Comparison of ENCODE assay signal across 8 cellular contexts in the genomic region with DNA sequence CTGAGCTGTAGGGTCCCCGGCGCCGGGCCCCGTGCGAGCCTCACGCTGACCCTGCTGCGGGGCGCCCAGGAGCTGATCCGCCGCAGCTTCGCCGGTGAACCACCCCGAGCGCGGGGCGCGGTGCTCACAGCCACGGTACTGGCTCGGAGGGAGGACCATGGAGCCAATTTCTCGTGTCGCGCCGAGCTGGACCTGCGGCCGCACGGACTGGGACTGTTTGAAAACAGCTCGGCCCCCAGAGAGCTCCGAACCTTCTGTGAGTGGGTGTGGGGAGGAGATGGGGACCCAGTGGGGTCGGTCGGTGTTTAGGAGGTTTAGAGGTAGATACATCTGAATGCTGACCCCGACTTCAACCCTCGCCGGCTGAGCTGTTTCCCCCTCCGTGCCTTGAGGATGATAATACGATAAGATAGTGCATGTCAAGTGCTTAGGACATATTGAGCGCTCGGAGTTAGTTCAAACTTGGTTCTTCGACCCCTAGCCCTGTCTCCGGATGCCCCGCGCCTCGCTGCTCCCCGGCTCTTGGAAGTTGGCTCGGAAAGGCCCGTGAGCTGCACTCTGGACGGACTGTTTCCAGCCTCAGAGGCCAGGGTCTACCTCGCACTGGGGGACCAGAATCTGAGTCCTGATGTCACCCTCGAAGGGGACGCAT. TPM values are rescaled to one million over a fixed set of nuclear protein-coding genes. Genes with fewer than 3 reads are reported as not detected.
DNase-seq lines count a peak whose midpoint lies in the region; ATAC-seq and TF ChIP-seq lines count a peak whose summit lies in the region.

No MANE protein-coding gene starts in this region.

- H3K27me3 ChIP-seq in BE2C = peaks cover 92% of the 10 kb centered on the region

- H3K4me1 ChIP-seq in BE2C = no peaks in the 10 kb centered on the region; the same call in 1 of the 2 replicates

- H3K27ac Mint-ChIP-seq in chondrocyte (ENCODE audit: unreplicated experiment) = no peak overlapping the region
- H3K27ac Mint-ChIP-seq in natural killer cell treated with Interleukin-12 subunit alpha and Interleukin-12 subunit beta and Interleukin-15 and Interleukin-18, amount 100 ng/mL, for 72 hours = peak overlapping the region in 1 of 2 donors; percentile 31

- no peaks in the 10 kb centered on the region for H3K9me3 Mint-ChIP-seq in chondrocyte (ENCODE audit: low read depth)
- no peaks in the 10 kb centered on the region for H3K9me3 Mint-ChIP-seq in natural killer cell treated with Interleukin-12 subunit alpha and Interleukin-12 subunit beta and Interleukin-15 and Interleukin-18, amount 100 ng/mL, for 72 hours

- no peak for ATAC-seq in natural killer cell treated with Interleukin-12 subunit alpha and Interleukin-12 subunit beta and Interleukin-15 and Interleukin-18, amount 100 ng/mL, for 72 hours
- ATAC-seq in GM21529 (IDR thresholded peaks at IDR 0.05; ENCODE audit: unreplicated experiment) = no peak

- H3K4me1 Mint-ChIP-seq in chondrocyte (ENCODE audit: low read depth) = peaks cover 48% of the 10 kb centered on the region
- peaks cover 50 to 53% of the 10 kb centered on the region in 2 donors for H3K4me1 Mint-ChIP-seq in natural killer cell treated with Interleukin-12 subunit alpha and Interleukin-12 subunit beta and Interleukin-15 and Interleukin-18, amount 100 ng/mL, for 72 hours (ENCODE audit: low read depth in 2 of 2)

- H3K27me3 Mint-ChIP-seq in chondrocyte (ENCODE audit: low read depth) = peaks cover 58% of the 10 kb centered on the region
- H3K27me3 Mint-ChIP-seq in natural killer cell treated with Interleukin-12 subunit alpha and Interleukin-12 subunit beta and Interleukin-15 and Interleukin-18, amount 100 ng/mL, for 72 hours = peaks cover 15 to 17% of the 10 kb centered on the region in 2 donors

- no peaks in the 10 kb centered on the region; the same call in 1 of the 2 replicates for H3K9me3 ChIP-seq in BE2C

- H3K36me3 Mint-ChIP-seq in chondrocyte (ENCODE audit: low read depth) = peaks cover 3% of the 10 kb centered on the region
- H3K36me3 Mint-ChIP-seq in natural killer cell treated with Interleukin-12 subunit alpha and Interleukin-12 subunit beta and Interleukin-15 and Interleukin-18, amount 100 ng/mL, for 72 hours = no peaks in the 10 kb centered on the region

- peak overlapping the region; percentile 38; the same call in 1 of the 2 replicates for H3K4me3 ChIP-seq in BE2C (ENCODE audit: low read depth, low read length)

- TF ChIP-seq CTCF in BE2C (IDR thresholded peaks at IDR 0.05; ENCODE audit: low read depth, low read length) = no peak
- no peak for TF ChIP-seq CTCF in chondrocyte (IDR thresholded peaks at IDR 0.05)

- no peak; the same call in 1 of the 2 replicates for TF ChIP-seq EP300 in Ishikawa (IDR thresholded peaks at IDR 0.05; ENCODE audit: borderline replicate concordance)

- no peak for TF ChIP-seq RAD21 in Ishikawa (IDR thresholded peaks at IDR 0.05; ENCODE audit: low read depth)

- H3K4me3 Mint-ChIP-seq in chondrocyte (ENCODE audit: unreplicated experiment) = peak overlapping the region; percentile 83
- peak overlapping the region; percentile 87 for H3K4me3 Mint-ChIP-seq in natural killer cell treated with Interleukin-12 subunit alpha and Interleukin-12 subunit beta and Interleukin-15 and Interleukin-18, amount 100 ng/mL, for 72 hours

- DNase-seq in BE2C = no peak
- no peak for DNase-seq in chondrocyte (ENCODE audit: low spot score)
- no peak for DNase-seq in natural killer cell treated with Interleukin-12 subunit alpha and Interleukin-12 subunit beta and Interleukin-15 and Interleukin-18, amount 100 ng/mL, for 72 hours (ENCODE audit: low spot score)
- no peak for DNase-seq in stimulated activated CD4-positive, alpha-beta T cell treated with anti-CD3 and anti-CD28 coated beads, Interleukin-4, amount 100 ng/mL, for 24 hours
- DNase-seq in T-helper 9 cell = no peak
- no peak for DNase-seq in OCI-M2 (lab: John Stamatoyannopoulos, UW; ENCODE audit: unreplicated experiment)

- no peaks in the 10 kb centered on the region for H3K36me3 ChIP-seq in BE2C

TF ChIP-seq in Ishikawa, 13 proteins besides CTCF, POLR2A, EP300 and RAD21:
- no peak for TF ChIP-seq EGR1 (IDR thresholded peaks at IDR 0.05)
- peak; percentile 77; the same call in 1 of the 2 replicates for TF ChIP-seq ZBTB7A (IDR thresholded peaks at IDR 0.05; ENCODE audit: low read depth)
- no peak for TF ChIP-seq TCF12 (IDR thresholded peaks at IDR 0.05; ENCODE audit: low read depth)

RNA-seq across cellular contexts. Expression of gene ICAM5, which starts 1.9 kb away (rescaled TPM):
- 0.99 TPM for polyA plus RNA-seq in BE2C (2012; ENCODE audit: insufficient read depth, insufficient read length, low read depth)
- total RNA-seq in chondrocyte = 2.2 to 9.3 TPM (median 8.9 TPM) in 3 replicates
- under 1 TPM; 0.78 to 0.83 TPM for total RNA-seq in natural killer cell treated with Interleukin-12 subunit alpha and Interleukin-12 subunit beta and Interleukin-15 and Interleukin-18, amount 100 ng/mL, for 72 hours

RNA-seq across cellular contexts. Expression of gene ICAM4, which starts 4.9 kb away (rescaled TPM):
- 1.2 TPM for polyA plus RNA-seq in BE2C (2012; ENCODE audit: insufficient read depth, insufficient read length, low read depth)
- total RNA-seq in chondrocyte = 0.31 TPM in 1 of 3 replicates, not detected in the others
- 1 to 10 TPM; 1.4 to 2.1 TPM for total RNA-seq in natural killer cell treated with Interleukin-12 subunit alpha and Interleukin-12 subunit beta and Interleukin-15 and Interleukin-18, amount 100 ng/mL, for 72 hours

RNA-seq across cellular contexts. Expression of gene ZGLP1, which starts 17.9 kb away (rescaled TPM):
- 8.0 TPM for polyA plus RNA-seq in BE2C (2012; ENCODE audit: insufficient read depth, insufficient read length, low read depth)
- total RNA-seq in chondrocyte = 3.4 to 6.2 TPM (median 4.3 TPM) in 3 replicates
- total RNA-seq in natural killer cell treated with Interleukin-12 subunit alpha and Interleukin-12 subunit beta and Interleukin-15 and Interleukin-18, amount 100 ng/mL, for 72 hours = 1 to 10 TPM; 2.5 to 7.3 TPM

RNA-seq across cellular contexts. Expression of gene ICAM1, which starts 20.8 kb away (rescaled TPM):
- polyA plus RNA-seq in BE2C (2012; ENCODE audit: insufficient read depth, insufficient read length, low read depth) = 0.54 TPM
- 3.5 to 21.8 TPM (median 19.0 TPM) in 3 replicates for total RNA-seq in chondrocyte
- total RNA-seq in natural killer cell treated with Interleukin-12 subunit alpha and Interleukin-12 subunit beta and Interleukin-15 and Interleukin-18, amount 100 ng/mL, for 72 hours = 100 to 1,000 TPM; 106 to 264 TPM

RNA-seq across cellular contexts. Expression of gene FDX2, which starts 24.1 kb away (rescaled TPM):
- polyA plus RNA-seq in BE2C (2012; ENCODE audit: insufficient read depth, insufficient read length, low read depth) = 105 TPM
- total RNA-seq in chondrocyte = 21.0 to 22.3 TPM (median 21.2 TPM) in 3 replicates
- 10 to 100 TPM; 11.4 to 26.4 TPM for total RNA-seq in natural killer cell treated with Interleukin-12 subunit alpha and Interleukin-12 subunit beta and Interleukin-15 and Interleukin-18, amount 100 ng/mL, for 72 hours
